ENCODE assay signal across 8 cellular contexts in genomic region chr14:102085503-102085902, GRCh38. TPM values are rescaled to one million over a fixed set of nuclear protein-coding genes. Genes with fewer than 3 reads are reported as not detected.
A peak's percentile ranks its signal among the peaks of the same experiment; 100 is the strongest.
DNase-seq lines count a peak whose midpoint lies in the region; ATAC-seq lines count a peak whose summit lies in the region.

No MANE protein-coding gene starts in this region.

- peak overlapping the region; percentile 89 to 99 (median 97) for H3K27ac Mint-ChIP-seq in CD4-positive, alpha-beta memory T cell

- peak in 1 of 5 donors; percentile 15 for DNase-seq in CD4-positive, alpha-beta memory T cell
- DNase-seq in MG63 (no peak), NCI-H748 treated with DMSO at 0.1 percent for 48 hours (lab: John Stamatoyannopoulos, UW) (no peak), NCI-H1048 (lab: John Stamatoyannopoulos, UW) (no peak), NCI-H2171 treated with DMSO at 0.1 percent for 48 hours (lab: John Stamatoyannopoulos, UW) (no peak)
- no peak for DNase-seq in effector memory CD4-positive, alpha-beta T cell

- peak overlapping the region; percentile 91 to 99 (median 96) for H3K4me3 Mint-ChIP-seq in CD4-positive, alpha-beta memory T cell

- H3K4me1 ChIP-seq in CD4-positive, alpha-beta memory T cell (ENCODE audit: insufficient read depth, low read length) = peaks cover 60% of the 10 kb centered on the region
- H3K4me1 ChIP-seq in effector memory CD4-positive, alpha-beta T cell (ENCODE audit: control insufficient read depth, insufficient read depth, low read length, poor library complexity, severe bottlenecking) = peaks cover 26% of the 10 kb centered on the region
- peaks cover 37% of the 10 kb centered on the region for H3K4me1 ChIP-seq in neuron (ENCODE audit: insufficient read depth, low read length)

- H3K9me3 ChIP-seq in CD4-positive, alpha-beta memory T cell (ENCODE audit: control insufficient read depth in 1 of 2, low read length in 2 of 2) = no peaks in the 10 kb centered on the region
- H3K9me3 ChIP-seq in MG63 (no peaks in the 10 kb centered on the region), neuron (ENCODE audit: low read length) (no peaks in the 10 kb centered on the region)
- no peaks in the 10 kb centered on the region for H3K9me3 ChIP-seq in effector memory CD4-positive, alpha-beta T cell (ENCODE audit: control insufficient read depth, low read length)

- peak overlapping the region; percentile 50 to 66 for H3K4me3 ChIP-seq in CD4-positive, alpha-beta memory T cell (ENCODE audit: low read length in 2 of 2)
- peak overlapping the region; percentile 82 for H3K4me3 ChIP-seq in MG63
- no peak overlapping the region for H3K4me3 ChIP-seq in effector memory CD4-positive, alpha-beta T cell (ENCODE audit: insufficient read depth, low read depth, low read length, poor library complexity, severe bottlenecking)
- peak overlapping the region; percentile 93 for H3K4me3 ChIP-seq in neuron (ENCODE audit: low read length)

- intact Hi-C loops in CD4-positive, alpha-beta memory T cell (cut with micrococcal nuclease) = loop anchor here (5.0 kb wide), 3 partner anchors 33 to 363 kb away; no protein-coding TSS in a partner anchor

- CTCF ChIA-PET in CD4-positive, alpha-beta memory T cell (lab: Charles Lee; ENCODE audit: partially characterized antibody) = interaction anchor here (0.7 to 4.0 kb wide), 6 partner anchors 8 to 231 kb away, joined by 3 to 19 read pairs (median 6); no protein-coding TSS in a partner anchor

- peaks cover 0 to 4% (median 0%) of the 10 kb centered on the region in 8 donors for H3K9me3 Mint-ChIP-seq in CD4-positive, alpha-beta memory T cell

- H3K4me1 Mint-ChIP-seq in CD4-positive, alpha-beta memory T cell = peaks cover 50 to 79% (median 65%) of the 10 kb centered on the region in 4 donors

- POLR2A ChIA-PET in CD4-positive, alpha-beta memory T cell (lab: Charles Lee; ENCODE audit: partially characterized antibody) = interaction anchor here (1.0 kb wide), 1 partner anchor 355 kb away, joined by 4 read pairs; no protein-coding TSS in a partner anchor

- no peaks in the 10 kb centered on the region for H3K27me3 Mint-ChIP-seq in CD4-positive, alpha-beta memory T cell

- no peak for ATAC-seq in HG02870 (IDR thresholded peaks at IDR 0.05; ENCODE audit: unreplicated experiment)

- H2AFZ ChIP-seq in neuron (ENCODE audit: low read depth, low read length) = no peak overlapping the region

- peaks cover 54 to 62% of the 10 kb centered on the region in 2 donors for H3K36me3 Mint-ChIP-seq in CD4-positive, alpha-beta memory T cell

- H3K27me3 ChIP-seq in CD4-positive, alpha-beta memory T cell (ENCODE audit: insufficient read depth, low read length) = no peaks in the 10 kb centered on the region
- no peaks in the 10 kb centered on the region for H3K27me3 ChIP-seq in MG63
- no peaks in the 10 kb centered on the region for H3K27me3 ChIP-seq in effector memory CD4-positive, alpha-beta T cell (replicated peaks; ENCODE audit: control insufficient read depth, insufficient read depth, low read length, poor library complexity, severe bottlenecking)
- H3K27me3 ChIP-seq in neuron (ENCODE audit: insufficient read depth, low read length) = no peaks in the 10 kb centered on the region

- H3K36me3 ChIP-seq in CD4-positive, alpha-beta memory T cell (ENCODE audit: insufficient read depth, low read length) = peaks cover 54% of the 10 kb centered on the region
- H3K36me3 ChIP-seq in MG63 (peaks cover 55% of the 10 kb centered on the region), neuron (ENCODE audit: insufficient read depth, low read length) (peaks cover 56% of the 10 kb centered on the region)
- H3K36me3 ChIP-seq in effector memory CD4-positive, alpha-beta T cell (ENCODE audit: control insufficient read depth, insufficient read depth, low read length) = peaks cover 52% of the 10 kb centered on the region

- peak overlapping the region; percentile 94 for H3K27ac ChIP-seq in CD4-positive, alpha-beta memory T cell (ENCODE audit: low read depth, low read length)
- peak overlapping the region; percentile 99 for H3K27ac ChIP-seq in effector memory CD4-positive, alpha-beta T cell (ENCODE audit: insufficient read depth, low read length, poor library complexity, severe bottlenecking)

RNA-seq across cellular contexts. Expression of gene HSP90AA1, which starts 1.3 kb away (rescaled TPM):
- 100 to 1,000 TPM; 275 to 297 TPM for total RNA-seq in CD4-positive, alpha-beta memory T cell
- polyA plus RNA-seq in CD4-positive, alpha-beta memory T cell = 100 to 1,000 TPM; 191 to 515 TPM
- 158 and 180 TPM in 2 replicates for total RNA-seq in MG63 (2014; rRNA removed; shearing (Covaris generic); ENCODE audit: low replicate concordance)

RNA-seq across cellular contexts. Expression of gene WDR20, which starts 54.2 kb away (rescaled TPM):
- total RNA-seq in CD4-positive, alpha-beta memory T cell = 10 to 100 TPM; 56.8 to 57.9 TPM
- 10 to 100 TPM; 18.8 to 22.3 TPM for polyA plus RNA-seq in CD4-positive, alpha-beta memory T cell
- total RNA-seq in MG63 (2014; rRNA removed; shearing (Covaris generic); ENCODE audit: low replicate concordance) = 11.2 and 11.8 TPM in 2 replicates
